9 cellular contexts compared by ENCODE assay signal in genomic region chr17:48597492-48597774, GRCh38. TPM values are rescaled to one million over a fixed set of nuclear protein-coding genes. Genes with fewer than 3 reads are reported as not detected.
DNase-seq lines count a peak whose midpoint lies in the region; ATAC-seq, FAIRE-seq and TF ChIP-seq lines count a peak whose summit lies in the region.
"Had no signal": no experiment of that assay in that cellular context is flagged by ENCODE, and none has a peak within 500 bp of the region (broad histone marks: within the 10 kb centered on the region; RNA-seq: fewer than 3 reads in every experiment).

No MANE protein-coding gene starts in this region.

- H3K36me3 ChIP-seq in testis (ENCODE audit: low read depth, missing control alignments) = no peaks in the 10 kb centered on the region

- H3K9me3 ChIP-seq in testis = no peaks in the 10 kb centered on the region

- H3K27me3 Mint-ChIP-seq in activated T-cell treated with anti-CD3 and anti-CD28 coated beads, Interleukin-2, amount 50 U/mL, for 24 hours = peaks cover 98% of the 10 kb centered on the region
- H3K27me3 Mint-ChIP-seq in activated naive CD8-positive, alpha-beta T cell treated with anti-CD3 and anti-CD28 coated beads, Interleukin-2, amount 50 U/mL, for 24 hours = peaks cover 83% of the 10 kb centered on the region
- peaks cover 50% of the 10 kb centered on the region for H3K27me3 Mint-ChIP-seq in memory B cell

- no peak for TF ChIP-seq POLR2A in testis (IDR thresholded peaks at IDR 0.05)

- no peaks in the 10 kb centered on the region for H3K36me3 Mint-ChIP-seq in activated T-cell treated with anti-CD3 and anti-CD28 coated beads, Interleukin-2, amount 50 U/mL, for 24 hours (ENCODE audit: low read depth)
- no peaks in the 10 kb centered on the region for H3K36me3 Mint-ChIP-seq in activated naive CD8-positive, alpha-beta T cell treated with anti-CD3 and anti-CD28 coated beads, Interleukin-2, amount 50 U/mL, for 24 hours (ENCODE audit: low read depth)
- H3K36me3 Mint-ChIP-seq in memory B cell = no peaks in the 10 kb centered on the region

- no peaks in the 10 kb centered on the region for H3K27me3 ChIP-seq in testis

- no peak for DNase-seq in activated T-cell treated with anti-CD3 and anti-CD28 coated beads, Interleukin-2, amount 50 U/mL, for 24 hours
- no peak for DNase-seq in activated T-cell treated with anti-CD3 and anti-CD28 coated beads, Interleukin-2, amount 50 U/mL, for 48 hours
- DNase-seq in activated naive CD8-positive, alpha-beta T cell treated with anti-CD3 and anti-CD28 coated beads, Interleukin-2, amount 50 U/mL, for 24 hours = no peak
- no peak for DNase-seq in memory B cell (ENCODE audit: low spot score in 2 of 2)
- DNase-seq in testis = no peak
- DNase-seq in D721Med (ENCODE audit: insufficient read length, low spot score) = no peak

- H3K9me3 Mint-ChIP-seq in activated T-cell treated with anti-CD3 and anti-CD28 coated beads, Interleukin-2, amount 50 U/mL, for 24 hours = no peaks in the 10 kb centered on the region
- no peaks in the 10 kb centered on the region for H3K9me3 Mint-ChIP-seq in activated naive CD8-positive, alpha-beta T cell treated with anti-CD3 and anti-CD28 coated beads, Interleukin-2, amount 50 U/mL, for 24 hours
- no peaks in the 10 kb centered on the region for H3K9me3 Mint-ChIP-seq in memory B cell

- whole genome bisulfite sequencing in testis, 2 donors = 2 to 4% methylated on average over 15 of the region's 17 CpGs

- no peak for TF ChIP-seq CTCF in testis (IDR thresholded peaks at IDR 0.05)
- no peak for TF ChIP-seq CTCF in D721Med (IDR thresholded peaks at IDR 0.05; ENCODE audit: insufficient read depth, missing control alignments)

- H3K4me1 ChIP-seq in testis = peaks cover 4% of the 10 kb centered on the region

- no peak for ATAC-seq in activated naive CD8-positive, alpha-beta T cell treated with anti-CD3 and anti-CD28 coated beads, Interleukin-2, amount 50 U/mL, for 24 hours
- ATAC-seq in memory B cell (ENCODE audit: low read depth) = no peak
- no peak for ATAC-seq in HG02973 (IDR thresholded peaks at IDR 0.05; ENCODE audit: unreplicated experiment)
- no peak for ATAC-seq in GM19463 (IDR thresholded peaks at IDR 0.05; ENCODE audit: unreplicated experiment)

- H3K27ac Mint-ChIP-seq in activated T-cell treated with anti-CD3 and anti-CD28 coated beads, Interleukin-2, amount 50 U/mL, for 24 hours = no peak overlapping the region
- peak overlapping the region; percentile 18 for H3K27ac Mint-ChIP-seq in activated naive CD8-positive, alpha-beta T cell treated with anti-CD3 and anti-CD28 coated beads, Interleukin-2, amount 50 U/mL, for 24 hours
- peak overlapping the region; percentile 73 for H3K27ac Mint-ChIP-seq in memory B cell

- intact Hi-C loops in testis (cut with DNase I; ENCODE audit: low total_unique reads) = loop anchor here (10.0 kb wide), 1 partner anchor 103 kb away; no protein-coding TSS in a partner anchor

- FAIRE-seq in D721Med (lab: Jason Lieb, UNC) = no peak
- FAIRE-seq: urothelium cell line had no signal

- peak overlapping the region; percentile 65 for H3K4me3 Mint-ChIP-seq in activated T-cell treated with anti-CD3 and anti-CD28 coated beads, Interleukin-2, amount 50 U/mL, for 24 hours
- peak overlapping the region; percentile 58 for H3K4me3 Mint-ChIP-seq in activated naive CD8-positive, alpha-beta T cell treated with anti-CD3 and anti-CD28 coated beads, Interleukin-2, amount 50 U/mL, for 24 hours
- H3K4me3 Mint-ChIP-seq in memory B cell = peak overlapping the region; percentile 84

- peak overlapping the region; percentile 37 to 38 for H3K4me3 ChIP-seq in testis

- no peak overlapping the region for H3K27ac ChIP-seq in testis

- H3K4me1 Mint-ChIP-seq in activated T-cell treated with anti-CD3 and anti-CD28 coated beads, Interleukin-2, amount 50 U/mL, for 24 hours (ENCODE audit: low read depth) = peaks cover 45% of the 10 kb centered on the region
- peaks cover 35% of the 10 kb centered on the region for H3K4me1 Mint-ChIP-seq in activated naive CD8-positive, alpha-beta T cell treated with anti-CD3 and anti-CD28 coated beads, Interleukin-2, amount 50 U/mL, for 24 hours
- H3K4me1 Mint-ChIP-seq in memory B cell = peaks cover 26% of the 10 kb centered on the region

RNA-seq across cellular contexts. Expression of gene HOXB5, which starts 3.9 kb away (rescaled TPM):
- under 1 TPM; 0.50 to 0.71 TPM for total RNA-seq in testis
- 1.7 TPM for polyA plus RNA-seq in testis (ENCODE audit: insufficient read depth, low read depth, low replicate concordance)

RNA-seq across cellular contexts. Expression of gene HOXB6, which starts 7.4 kb away (rescaled TPM):
- 1 to 10 TPM; 2.0 to 4.3 TPM for total RNA-seq in testis
- 3.0 TPM for polyA plus RNA-seq in testis (ENCODE audit: insufficient read depth, low read depth, low replicate concordance)

RNA-seq across cellular contexts. Expression of gene HOXB3, which starts 7.4 kb away (rescaled TPM):
- 10 to 100 TPM in 1 of 2 donors, 1 to 10 TPM in 1; 9.2 to 10.6 TPM for total RNA-seq in testis
- polyA plus RNA-seq in testis (ENCODE audit: insufficient read depth, low read depth, low replicate concordance) = 11.4 TPM

RNA-seq across cellular contexts. Expression of gene HOXB7, which starts 13.4 kb away (rescaled TPM):
- total RNA-seq in testis = 1 to 10 TPM; 2.8 to 3.2 TPM
- 4.4 TPM for polyA plus RNA-seq in testis (ENCODE audit: insufficient read depth, low read depth, low replicate concordance)

RNA-seq across cellular contexts. Expression of gene HOXB8, which starts 17.7 kb away (rescaled TPM):
- total RNA-seq in testis = 1 to 10 TPM; 2.0 to 2.7 TPM
- 1.2 TPM for polyA plus RNA-seq in testis (ENCODE audit: insufficient read depth, low read depth, low replicate concordance)
